8 cellular contexts compared by ENCODE assay signal in the genomic region with DNA sequence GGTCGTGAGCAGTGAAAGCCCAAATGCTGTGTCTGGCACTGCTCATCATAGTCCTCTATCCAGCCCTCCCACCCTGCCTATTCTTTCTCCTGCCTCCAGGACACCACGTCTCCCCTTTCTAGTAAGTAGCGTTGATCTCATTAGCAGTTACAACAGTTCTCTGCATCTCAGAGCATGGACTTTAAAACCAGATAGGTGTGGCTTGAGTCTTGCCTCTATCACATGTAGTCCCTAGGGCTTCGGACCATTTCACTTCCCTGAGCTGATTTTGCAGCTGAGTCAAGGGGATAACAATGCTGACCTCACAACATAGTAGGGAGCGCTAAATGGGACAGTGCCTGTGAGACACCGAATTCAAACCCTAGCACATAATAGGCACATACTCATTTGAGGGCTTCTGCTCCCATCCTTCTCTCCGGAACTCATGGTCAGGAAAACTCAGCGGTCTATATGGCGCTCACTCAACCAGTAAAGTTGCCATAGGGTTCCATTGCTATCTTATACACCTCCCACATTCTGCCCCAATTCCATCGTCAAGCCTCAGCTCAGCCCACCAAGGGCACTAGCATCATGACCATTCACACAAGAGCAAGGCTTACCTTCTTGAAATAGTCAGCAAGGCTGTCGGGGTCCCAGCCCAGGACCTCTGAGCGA. TPM values are rescaled to one million over a fixed set of nuclear protein-coding genes. Genes with fewer than 3 reads are reported as not detected.
DNase-seq lines count a peak whose midpoint lies in the region; ATAC-seq and TF ChIP-seq lines count a peak whose summit lies in the region.

No MANE protein-coding gene starts in this region.

- peak overlapping the region; percentile 80 for H3K4me3 ChIP-seq in GM12864 (ENCODE audit: low read depth, low read length)

- intact Hi-C loops in left ventricle myocardium superior (cut with micrococcal nuclease), result no loop called here

- TF ChIP-seq CTCF in GM12864 (IDR thresholded peaks at IDR 0.05; ENCODE audit: low read depth, low read length, missing control alignments), result no peak

- DNase-seq in GM12864 (ENCODE audit: low read depth) (no peak), left ventricle myocardium superior (no peak), SK-N-DZ (ENCODE audit: low spot score) (no peak), DMS153 treated with DMSO at 0.1 percent for 48 hours (lab: John Stamatoyannopoulos, UW; ENCODE audit: unreplicated experiment) (no peak)
- no peak for DNase-seq in stimulated activated CD4-positive, alpha-beta T cell treated with anti-CD3 and anti-CD28 coated beads, Interleukin-4, amount 100 ng/mL, for 4 hours

- ATAC-seq in GM19468 (IDR thresholded peaks at IDR 0.05; ENCODE audit: extremely low read depth, unreplicated experiment), result peak; percentile 21
- ATAC-seq in HG03565 (IDR thresholded peaks at IDR 0.05; ENCODE audit: unreplicated experiment), result peak; percentile 48
- ATAC-seq in left ventricle myocardium superior, result peak; percentile 62
- no peak for ATAC-seq in HG02571 (IDR thresholded peaks at IDR 0.05; ENCODE audit: unreplicated experiment)

RNA-seq across cellular contexts. Expression of gene LCP2, which starts 0.5 kb away (rescaled TPM):
- total RNA-seq in left ventricle myocardium superior, result 7.1 TPM
- not detected in 2 replicates for polyA plus RNA-seq in SK-N-DZ (2014; cell fraction: cytosol; rRNA removed)
- not detected in 2 replicates for polyA plus RNA-seq in SK-N-DZ (2014; cell fraction: nucleus; rRNA removed)
